In genomic region chr12:79553863-79554574, GRCh38 we compare ENCODE assay signal across 15 cellular contexts.
DNase-seq lines count a peak whose midpoint lies in the region; ATAC-seq, FAIRE-seq and TF ChIP-seq lines count a peak whose summit lies in the region.
"Had no signal": no experiment of that assay in that cellular context is flagged by ENCODE, and none has a peak within 500 bp of the region (broad histone marks: within the 10 kb centered on the region; RNA-seq: fewer than 3 reads in every experiment).

No MANE protein-coding gene starts in this region.

- no peak overlapping the region for H3K27ac ChIP-seq in HepG2 (ENCODE audit: extremely low read length, insufficient read depth, low read length)
- no peak overlapping the region for H3K27ac ChIP-seq in right lobe of liver
- H3K27ac ChIP-seq in kidney (ENCODE audit: low read depth in 2 of 2, low read length in 2 of 2) = peak overlapping the region; percentile 88
- peak overlapping the region; percentile 58 to 91 (median 82) for H3K27ac ChIP-seq in thyroid gland
- peak overlapping the region in 1 of 2 donors; percentile 14 for H3K27ac ChIP-seq in breast epithelium
- H3K27ac ChIP-seq: BLaER1 treated with 17β-estradiol and CSF1 and Interleukin-3, amounts not matched to agents 10 nM and 100 nM; HL-60 had no signal

- intact Hi-C loops in HepG2 (cut with micrococcal nuclease; ENCODE audit: unreplicated experiment) = loop anchor here (2.0 kb wide), 1 partner anchor 633 kb away; no protein-coding TSS in a partner anchor
- intact Hi-C loops in right lobe of liver (cut with DNase I) = loop anchor here in 1 of 2 donors (10.0 kb wide), 1 partner anchor 191 kb away; no protein-coding TSS in a partner anchor
- intact Hi-C loops in kidney (cut with DNase I) = loop anchor here (10.0 kb wide), 1 partner anchor 181 kb away; no protein-coding TSS in a partner anchor
- intact Hi-C loops in thyroid gland (cut with DNase I) = loop anchor here (10.0 kb wide), 3 partner anchors 139 to 631 kb away; no protein-coding TSS in a partner anchor
- intact Hi-C loops in breast epithelium (cut with DNase I; ENCODE audit: low total_unique reads) = no loop called here

- H3K79me2 ChIP-seq in HepG2 (ENCODE audit: insufficient read depth, low read length) = no peaks in the 10 kb centered on the region

- H3K27me3 ChIP-seq in HepG2 (ENCODE audit: control insufficient read depth in 1 of 2, insufficient read depth in 2 of 2, low read length in 2 of 2) (no peaks in the 10 kb centered on the region), right lobe of liver (no peaks in the 10 kb centered on the region), thyroid gland (no peaks in the 10 kb centered on the region), breast epithelium (no peaks in the 10 kb centered on the region)
- H3K27me3 ChIP-seq: BLaER1 treated with 17β-estradiol and CSF1 and Interleukin-3, amounts not matched to agents 10 nM and 100 nM had no signal

- BruUV-seq in HepG2 (replicated peaks; lab: Mats Ljungman, UMichigan) = no TSS peak

- H4K20me1 ChIP-seq in HepG2 (ENCODE audit: insufficient read depth, low read length) = no peaks in the 10 kb centered on the region
- H4K20me1 ChIP-seq: BLaER1 treated with 17β-estradiol and CSF1 and Interleukin-3, amounts not matched to agents 10 nM and 100 nM had no signal

- H3K36me3 ChIP-seq in HepG2 (replicated peaks in 1 of 2; ENCODE audit: control insufficient read depth in 1 of 2, insufficient read depth in 2 of 2, low read length in 2 of 2) = peaks cover 6 to 8% of the 10 kb centered on the region in 2 experiments; a peak in 4 of 5 replicates
- H3K36me3 ChIP-seq in right lobe of liver = no peaks in the 10 kb centered on the region
- peaks cover 0 to 6% of the 10 kb centered on the region in 2 donors for H3K36me3 ChIP-seq in kidney (ENCODE audit: control insufficient read depth in 1 of 2, insufficient read depth in 2 of 2, low read length in 2 of 2)
- no peaks in the 10 kb centered on the region for H3K36me3 ChIP-seq in thyroid gland
- H3K36me3 ChIP-seq in breast epithelium = no peaks in the 10 kb centered on the region

- H3K4me3 ChIP-seq in HepG2 (replicated peaks in 1 of 3; ENCODE audit: insufficient read depth in 1 of 3, low read depth in 2 of 3, low read length in 3 of 3) = no peak overlapping the region
- no peak overlapping the region for H3K4me3 ChIP-seq in right lobe of liver
- H3K4me3 ChIP-seq in kidney (ENCODE audit: low read length in 2 of 2) = no peak overlapping the region
- H3K4me3 ChIP-seq in thyroid gland (replicated peaks in 1 of 3) = no peak overlapping the region
- H3K4me3 ChIP-seq in breast epithelium = no peak overlapping the region
- H3K4me3 ChIP-seq: BLaER1 treated with 17β-estradiol and CSF1 and Interleukin-3, amounts not matched to agents 10 nM and 100 nM had no signal

- no peak for TF ChIP-seq RAD21 in HepG2 (CRISPR knock-in tag; IDR thresholded peaks at IDR 0.05)

- H3K4me1 ChIP-seq in HepG2 (ENCODE audit: insufficient read depth, low read length) (peaks cover 82% of the 10 kb centered on the region), right lobe of liver (peaks cover 0 to 29% (median 12%) of the 10 kb centered on the region in 4 donors), kidney (ENCODE audit: control insufficient read depth in 1 of 2, insufficient read depth in 1 of 2, low read depth in 1 of 2, low read length in 2 of 2) (peaks cover 28 to 38% of the 10 kb centered on the region in 2 donors), thyroid gland (peaks cover 48 to 68% of the 10 kb centered on the region in 2 donors), breast epithelium (peaks cover 0 to 6% of the 10 kb centered on the region in 2 donors)
- H3K4me1 ChIP-seq: BLaER1 treated with 17β-estradiol and CSF1 and Interleukin-3, amounts not matched to agents 10 nM and 100 nM had no signal

- POLR2A ChIA-PET in HepG2 (lab: Yijun Ruan, JAX) = interaction anchor here (0.9 kb wide), 1 partner anchor 8 kb away, joined by 3 read pairs; no protein-coding TSS in a partner anchor

- DNase-seq in HepG2 (ENCODE audit: low spot score) = no peak
- DNase-seq in right lobe of liver = no peak
- DNase-seq in kidney = no peak
- no peak for DNase-seq in thyroid gland
- DNase-seq in breast epithelium (ENCODE audit: low spot score in 2 of 2) = no peak
- DNase-seq: ACHN; Calu3; CD4-positive, alpha-beta T cell; DMS 273 treated with DMSO at 0.1 percent for 48 hours had no signal

- TF ChIP-seq EP300 in HepG2 (IDR thresholded peaks at IDR 0.05; ENCODE audit: low read depth in 2 of 2, low read length in 2 of 2) (no peak), HepG2 (CRISPR knock-in tag; IDR thresholded peaks at IDR 0.05; ENCODE audit: borderline replicate concordance) (no peak)

- H3K9me3 ChIP-seq in HepG2 (ENCODE audit: low read length) (no peaks in the 10 kb centered on the region), right lobe of liver (peaks cover 0 to 1% (median 0%) of the 10 kb centered on the region in 4 donors), kidney (ENCODE audit: control insufficient read depth in 1 of 2, low read length in 2 of 2) (no peaks in the 10 kb centered on the region), thyroid gland (no peaks in the 10 kb centered on the region), breast epithelium (no peaks in the 10 kb centered on the region)

- H2AFZ ChIP-seq in HepG2 (ENCODE audit: low read length) = no peak overlapping the region

- WGBS in HepG2 (ENCODE audit: low lambda C conversion rate) = no CpG with 5 or more reads among the region's 24 CpGs
- 80% methylated on average over 5 of the region's 24 CpGs for WGBS in right lobe of liver (ENCODE audit: insufficient coverage, low coverage, low lambda C conversion rate, missing lambda C conversion rate)
- 83 to 89% methylated on average over 6 to 9 of the region's 24 CpGs for WGBS in thyroid gland, 2 donors

- H3K4me2 ChIP-seq in HepG2 (ENCODE audit: low read depth, low read length) = no peak overlapping the region
- H3K4me2 ChIP-seq: BLaER1 treated with 17β-estradiol and CSF1 and Interleukin-3, amounts not matched to agents 10 nM and 100 nM had no signal

- ATAC-seq in HepG2 = no peak
- ATAC-seq in right lobe of liver = no peak
- no peak for ATAC-seq in GM18505 (IDR thresholded peaks at IDR 0.05; ENCODE audit: unreplicated experiment)
- ATAC-seq in GM21619 (IDR thresholded peaks at IDR 0.05; ENCODE audit: unreplicated experiment) = no peak
- ATAC-seq: HCT116 had no signal

- FAIRE-seq in HepG2 (lab: Jason Lieb, UNC) = no peak
- FAIRE-seq in kidney (lab: Jason Lieb, UNC) = no peak
- FAIRE-seq: GM18507 had no signal

- TF ChIP-seq POLR2A in HepG2 (IDR thresholded peaks at IDR 0.05; ENCODE audit: insufficient read depth in 1 of 2, low read depth in 2 of 2, low read length in 2 of 2) (no peak), right lobe of liver (IDR thresholded peaks at IDR 0.05) (no peak), thyroid gland (IDR thresholded peaks at IDR 0.05) (no peak), breast epithelium (IDR thresholded peaks at IDR 0.05) (no peak), GM18505 (IDR thresholded peaks at IDR 0.05; ENCODE audit: borderline replicate concordance, extremely low read depth, insufficient read depth, insufficient read length) (no peak)

- TF ChIP-seq CTCF in HepG2 (CRISPR knock-in tag; IDR thresholded peaks at IDR 0.05) = no peak
- no peak for TF ChIP-seq CTCF in right lobe of liver (IDR thresholded peaks at IDR 0.05)
- TF ChIP-seq CTCF in kidney (IDR thresholded peaks at IDR 0.05; ENCODE audit: borderline replicate concordance, extremely low read depth, insufficient read depth) = no peak
- no peak for TF ChIP-seq CTCF in thyroid gland (IDR thresholded peaks at IDR 0.05)
- no peak for TF ChIP-seq CTCF in breast epithelium (IDR thresholded peaks at IDR 0.05)

- H3K9ac ChIP-seq in HepG2 (ENCODE audit: insufficient read depth, low read depth, low read length) (no peak overlapping the region), kidney (ENCODE audit: low read length in 2 of 2) (no peak overlapping the region)
- H3K9ac ChIP-seq: BLaER1 treated with 17β-estradiol and CSF1 and Interleukin-3, amounts not matched to agents 10 nM and 100 nM had no signal

- CTCF ChIA-PET in HepG2 (lab: Yijun Ruan, JAX; ENCODE audit: low intra/inter-chr PET ratio, low total read pairs) = interaction anchor here (2.7 kb wide), 1 partner anchor 184 kb away, joined by 21 read pairs; no protein-coding TSS in a partner anchor

- in situ Hi-C loops in HepG2 (cut with HindIII; ENCODE audit: extremely low pct_ligation_motif_present, low pct_unique_long_range_greater_than_20kb) = loop anchor here (25.0 kb wide), 1 partner anchor 133 kb away; the partner anchor contains the start of gene PAWR

TF ChIP-seq in HepG2, 621 proteins besides CTCF, POLR2A, EP300 and RAD21:
- TF ChIP-seq ZNF687 (CRISPR knock-in tag; IDR thresholded peaks at IDR 0.05) = peak; percentile 59
- TF ChIP-seq AGO2 (optimal IDR thresholded peaks at IDR 0.05; ENCODE audit: low read depth, low read length) = peak; percentile 35
- TF ChIP-seq MXD4 (CRISPR knock-in tag; IDR thresholded peaks at IDR 0.05) = no peak
- 0 out of 2 replicates have a peak, but pooled peaks have one; percentile 49 for TF ChIP-seq ZNF501 (CRISPR knock-in tag; IDR thresholded peaks at IDR 0.05)

Comparison
In these comparisons a context has a peak if more than half of its experiments do, and no peak if none do; other contexts are left out.
1. H3K27ac ChIP-seq: peak in kidney (2 of 2) and thyroid gland (3 of 3); none in HepG2 (single experiment) and right lobe of liver (0 of 3).